In the genomic region with DNA sequence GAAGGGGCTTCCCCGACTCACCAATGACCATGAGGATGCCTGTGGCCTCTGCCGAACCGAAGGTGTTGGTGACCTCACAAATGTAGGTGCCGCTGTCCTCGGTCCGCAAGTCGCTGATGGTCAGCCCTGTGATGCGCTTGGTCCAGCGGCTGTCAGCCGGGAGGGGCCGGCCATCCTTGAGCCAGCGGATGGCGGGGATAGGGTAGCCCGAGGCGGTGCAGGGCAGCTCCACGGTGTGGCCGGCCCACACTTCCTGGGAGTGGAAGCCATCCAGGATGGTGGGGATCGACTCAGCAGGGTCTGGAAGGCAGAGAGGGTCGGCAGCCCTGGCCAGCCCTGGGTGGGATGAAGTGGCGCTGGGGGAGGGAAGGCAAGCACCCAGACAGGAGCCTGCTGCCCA, we compare ENCODE assay signal across 32 cellular contexts.
"Had no signal": no experiment of that assay in that cellular context is flagged by ENCODE, and none has a peak within 500 bp of the region (broad histone marks: within the 10 kb centered on the region; RNA-seq: fewer than 3 reads in every experiment).

No MANE protein-coding gene starts in this region.

- H3K27me3 ChIP-seq: adrenal gland, body of pancreas, brain microvascular endothelial cell, breast epithelium had no signal

- H3K36me3 ChIP-seq: adrenal gland, brain microvascular endothelial cell, breast epithelium had no signal

- H3K4me3 ChIP-seq: adrenal gland, body of pancreas, breast epithelium had no signal

- H3K4me1 ChIP-seq: adrenal gland, breast epithelium had no signal

- H3K9me3 ChIP-seq: adrenal gland, body of pancreas, breast epithelium had no signal

- DNase-seq: activated B cell treated with CpG ODN at 0.5 μM for 24 hours; activated CD4-positive, alpha-beta memory T cell treated with anti-CD3 and anti-CD28 coated beads for 36 hours; activated CD4-positive, alpha-beta T cell treated with anti-CD3 and anti-CD28 coated beads for 4 hours; activated CD4-positive, alpha-beta T cell treated with anti-CD3 and anti-CD28 coated beads, Interleukin-2, amount 10 ng/mL, durations not matched to agents 24 days and 14 days; activated CD4-positive, alpha-beta T cell treated with anti-CD3 and anti-CD28 coated beads, Interleukin-2, amount 50 U/mL, for 1 hour; activated CD4-positive, alpha-beta T cell treated with anti-CD3 and anti-CD28 coated beads, Interleukin-2, amount 50 U/mL, for 4 hours; activated CD4-positive, CD25-positive, alpha-beta regulatory T cell treated with anti-CD3 and anti-CD28 coated beads, Interleukin-2, amount 50 U/mL, for 72 hours; activated CD8-positive, alpha-beta memory T cell treated with anti-CD3 and anti-CD28 coated beads, Interleukin-2, amount 50 U/mL, for 4 hours; activated CD8-positive, alpha-beta T cell treated with anti-CD3 and anti-CD28 coated beads for 36 hours; activated effector memory CD4-positive, alpha-beta T cell treated with anti-CD3 and anti-CD28 coated beads, Interleukin-2, amount 50 U/mL, for 16 hours; activated gamma-delta T cell treated with Interleukin-2 at 50 U/mL for 16 hours; activated naive CD4-positive, alpha-beta T cell; activated naive CD4-positive, alpha-beta T cell treated with anti-CD3 and anti-CD28 coated beads for 36 hours; activated naive CD4-positive, alpha-beta T cell treated with anti-CD3 and anti-CD28 coated beads, Interleukin-2, amount 50 U/mL, for 16 hours; activated naive CD8-positive, alpha-beta T cell treated with anti-CD3 and anti-CD28 coated beads for 36 hours; activated T-cell treated with anti-CD3 and anti-CD28 coated beads for 4 hours; activated T-cell treated with anti-CD3 and anti-CD28 coated beads, Interleukin-2, amount 50 U/mL, for 1 hour; activated T-cell treated with anti-CD3 and anti-CD28 coated beads, Interleukin-2, amount 50 U/mL, for 4 hours; activated T-cell treated with anti-CD3 and anti-CD28 coated beads, Interleukin-2, amount 50 U/mL, for 72 hours; adrenal gland; amniotic stem cell; aorta; body of pancreas; brain microvascular endothelial cell; central memory CD4-positive, alpha-beta T cell; T-helper 1 cell; T-helper 2 cell; T-helper 9 cell had no signal

- H3K27ac ChIP-seq: adrenal gland, body of pancreas, brain microvascular endothelial cell, breast epithelium, VCaP had no signal

- ATAC-seq: activated CD8-positive, alpha-beta T cell treated with anti-CD3 and anti-CD28 coated beads for 36 hours; activated naive CD4-positive, alpha-beta T cell treated with anti-CD3 and anti-CD28 coated beads, Interleukin-2, amount 50 U/mL, for 72 hours; activated T-cell treated with anti-CD3 and anti-CD28 coated beads, Interleukin-2, amount 50 U/mL, for 4 hours; activated T-cell treated with anti-CD3 and anti-CD28 coated beads, Interleukin-2, amount 50 U/mL, for 72 hours; activated T-helper 17 cell treated with anti-CD3 and anti-CD28 coated beads, Interleukin-2, amount 50 U/mL, for 72 hours; body of pancreas had no signal
